Comparison of ENCODE assay signal across 8 cellular contexts in the genomic region with DNA sequence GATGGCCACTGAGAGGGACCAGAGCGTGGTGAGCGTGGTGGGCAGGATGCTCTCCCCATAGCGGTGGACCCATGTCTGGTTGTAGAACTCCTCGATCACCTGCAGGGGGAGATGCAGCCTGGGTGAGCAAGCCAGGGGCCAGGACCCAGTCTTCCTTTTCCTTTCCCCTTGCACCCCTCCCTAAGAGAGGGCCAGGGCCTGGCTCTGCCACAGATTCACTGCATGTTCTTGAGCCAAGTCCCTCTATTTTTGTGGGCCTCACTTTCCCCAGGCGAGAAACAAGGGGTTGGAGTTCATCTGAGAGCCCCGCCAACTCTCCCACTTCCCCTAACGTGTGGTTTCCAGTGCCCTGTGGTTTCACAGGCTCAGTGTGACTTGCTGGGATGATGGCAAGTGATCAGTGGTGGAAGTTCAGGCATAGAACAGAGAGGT. TPM values are rescaled to one million over a fixed set of nuclear protein-coding genes. Genes with fewer than 3 reads are reported as not detected.
A peak's percentile ranks its signal among the peaks of the same experiment; 100 is the strongest.
DNase-seq lines count a peak whose midpoint lies in the region; ATAC-seq and TF ChIP-seq lines count a peak whose summit lies in the region.

No MANE protein-coding gene starts in this region.

- peak; percentile 70 for TF ChIP-seq CTCF in CD4-positive, alpha-beta T cell (IDR thresholded peaks at IDR 0.05)
- TF ChIP-seq CTCF in heart left ventricle (IDR thresholded peaks at IDR 0.05) (peak in 11 of 12 donors; percentile 27 to 58 (median 49)), spleen (IDR thresholded peaks at IDR 0.05 in 8 of 11, conservative IDR thresholded peaks at IDR 0.05 in 3 of 11) (peak; percentile 54 to 81 (median 70)), gastrocnemius medialis (IDR thresholded peaks at IDR 0.05 in 4 of 5, conservative IDR thresholded peaks at IDR 0.05 in 1 of 5) (peak in 2 of 5 experiments; percentile 7 to 29)

- peak overlapping the region; percentile 91 for H3K27ac Mint-ChIP-seq in CD4-positive, alpha-beta T cell

- H3K9me3 ChIP-seq in CD4-positive, alpha-beta T cell (ENCODE audit: control insufficient read depth, low read length): no peaks in the 10 kb centered on the region
- no peaks in the 10 kb centered on the region for H3K9me3 ChIP-seq in heart left ventricle
- no peaks in the 10 kb centered on the region for H3K9me3 ChIP-seq in spleen
- no peaks in the 10 kb centered on the region for H3K9me3 ChIP-seq in gastrocnemius medialis

- peak; percentile 30 to 61 (median 42) for DNase-seq in CD4-positive, alpha-beta T cell
- DNase-seq in H7: peak; percentile 96
- peak; percentile 43 for DNase-seq in RPMI7951 (ENCODE audit: low read depth)
- DNase-seq in activated naive CD4-positive, alpha-beta T cell treated with anti-CD3 and anti-CD28 coated beads, Interleukin-2, amount 50 U/mL, for 16 hours: peak; percentile 43
- no peak for DNase-seq in heart left ventricle
- peak; percentile 88 for DNase-seq in spleen
- DNase-seq in gastrocnemius medialis: no peak

- no peak overlapping the region for H3K4me3 ChIP-seq in H7 (ENCODE audit: insufficient read depth, low read depth, low read length)
- H3K4me3 ChIP-seq in heart left ventricle: peak overlapping the region in 1 of 12 donors; percentile 12
- H3K4me3 ChIP-seq in spleen: peak overlapping the region in 2 of 8 donors; percentile 4 to 60
- H3K4me3 ChIP-seq in gastrocnemius medialis: no peak overlapping the region

- H3K27me3 ChIP-seq in CD4-positive, alpha-beta T cell (ENCODE audit: control insufficient read depth, insufficient read depth, low read length): no peaks in the 10 kb centered on the region
- H3K27me3 ChIP-seq in H7 (ENCODE audit: control insufficient read depth, insufficient read depth, low read length) (no peaks in the 10 kb centered on the region), heart left ventricle (no peaks in the 10 kb centered on the region), spleen (replicated peaks in 1 of 7) (no peaks in the 10 kb centered on the region), gastrocnemius medialis (no peaks in the 10 kb centered on the region)

- peaks cover 74% of the 10 kb centered on the region for H3K36me3 Mint-ChIP-seq in CD4-positive, alpha-beta T cell (ENCODE audit: low read depth)

- H3K36me3 ChIP-seq in H7 (replicated peaks; ENCODE audit: control insufficient read depth, insufficient read depth, low read length) (peaks cover 71% of the 10 kb centered on the region), heart left ventricle (peaks cover 0 to 46% (median 37%) of the 10 kb centered on the region in 9 donors), spleen (peaks cover 0 to 56% (median 45%) of the 10 kb centered on the region in 6 donors), gastrocnemius medialis (no peaks in the 10 kb centered on the region)

- ATAC-seq in CD4-positive, alpha-beta T cell (ENCODE audit: poor library complexity): peak; percentile 52
- ATAC-seq in heart left ventricle: peak; percentile 18 to 70 (median 60)
- no peak for ATAC-seq in gastrocnemius medialis
- ATAC-seq in GM18519 (IDR thresholded peaks at IDR 0.05; ENCODE audit: low FRiP score, unreplicated experiment): no peak

- intact Hi-C loops in CD4-positive, alpha-beta T cell (cut with DNase I, micrococcal nuclease): loop anchor here in 1 of 2 experiments (10.0 kb wide), 1 partner anchor 476 kb away; a partner anchor contains a TSS
- intact Hi-C loops in heart left ventricle (cut with DNase I): no loop called here
- intact Hi-C loops in spleen (cut with DNase I; ENCODE audit: low total_unique reads): no loop called here
- intact Hi-C loops in gastrocnemius medialis (cut with DNase I; ENCODE audit: low total_unique reads): no loop called here

- CTCF ChIA-PET in CD4-positive, alpha-beta T cell (lab: Charles Lee): interaction anchor here (0.7 to 2.0 kb wide), 5 partner anchors 8 to 142 kb away, joined by 3 to 9 read pairs (median 4); a partner anchor contains a TSS

- POLR2A ChIA-PET in CD4-positive, alpha-beta T cell (lab: Charles Lee): interaction anchor here (1.4 to 2.4 kb wide), 5 partner anchors 8 to 27 kb away, joined by 5 to 34 read pairs (median 15); a partner anchor contains a TSS

- H3K4me1 ChIP-seq in heart left ventricle (peaks cover 0 to 54% (median 5%) of the 10 kb centered on the region in 12 donors), spleen (peaks cover 45 to 77% (median 63%) of the 10 kb centered on the region in 6 donors), gastrocnemius medialis (no peaks in the 10 kb centered on the region)

- in situ Hi-C loops in gastrocnemius medialis (cut with MboI; ENCODE audit: low sequenced_read_pairs in 4 of 4): no loop called here

- H3K27me3 Mint-ChIP-seq in CD4-positive, alpha-beta T cell: no peaks in the 10 kb centered on the region

- 62 to 76% (median 72%) methylated on average over 7 of the region's 7 CpGs for WGBS in heart left ventricle, 4 donors
- WGBS in spleen, 5 donors: 34 to 70% (median 43%) methylated on average over 5 to 7 of the region's 7 CpGs

- peak overlapping the region; percentile 53 for H3K4me3 Mint-ChIP-seq in CD4-positive, alpha-beta T cell

- H3K27ac ChIP-seq in CD4-positive, alpha-beta T cell (ENCODE audit: low read depth, low read length): peak overlapping the region; percentile 82
- H3K27ac ChIP-seq in heart left ventricle: peak overlapping the region in 2 of 12 donors; percentile 50 to 94
- H3K27ac ChIP-seq in spleen: peak overlapping the region; percentile 68 to 97 (median 92)
- H3K27ac ChIP-seq in gastrocnemius medialis: no peak overlapping the region

- no peaks in the 10 kb centered on the region for H3K9me3 Mint-ChIP-seq in CD4-positive, alpha-beta T cell

- TF ChIP-seq POLR2A in heart left ventricle (IDR thresholded peaks at IDR 0.05): no peak
- TF ChIP-seq POLR2A in spleen (IDR thresholded peaks at IDR 0.05): peak in 1 of 3 donors; percentile 6
- no peak for TF ChIP-seq POLR2A in gastrocnemius medialis (IDR thresholded peaks at IDR 0.05)

- peaks cover 71% of the 10 kb centered on the region for H3K4me1 Mint-ChIP-seq in CD4-positive, alpha-beta T cell (ENCODE audit: low read depth)

RNA-seq across cellular contexts. Expression of a gene that starts 27.5 kb away (rescaled TPM):
- 10 to 100 TPM; 78.6 to 80.9 TPM for total RNA-seq in CD4-positive, alpha-beta T cell
- 90.9 and 93.7 TPM in 2 replicates for total RNA-seq in H7 (2014; rRNA removed; shearing (Covaris generic))
- 192 and 248 TPM in 2 replicates for total RNA-seq in RPMI7951 (2014; rRNA removed; shearing (Covaris generic))
- 10 to 100 TPM; 19.0 to 88.1 (median 29.9) TPM for total RNA-seq in heart left ventricle
- 100 to 1,000 TPM in 1 of 2 donors, 10 to 100 TPM in 1; 10.6 to 196 TPM for polyA plus RNA-seq in heart left ventricle
- total RNA-seq in spleen: 100 to 1,000 TPM in 3 of 7 donors, 10 to 100 TPM in 4; 26.2 to 142 (median 83.1) TPM
- polyA plus RNA-seq in spleen: 10 to 100 TPM; 18.3 to 31.0 (median 19.5) TPM
- 10 to 100 TPM in 2 of 4 donors, 1 to 10 TPM in 2; 6.3 to 16.1 (median 9.4) TPM for total RNA-seq in gastrocnemius medialis

Comparison
In these comparisons a context has a peak if more than half of its experiments do, and no peak if none do; other contexts are left out.
1. ATAC-seq: peak in CD4-positive, alpha-beta T cell (single experiment) and heart left ventricle (4 of 4); none in gastrocnemius medialis (0 of 2) and GM18519 (single experiment).
2. DNase-seq: peak in CD4-positive, alpha-beta T cell (10 of 10), H7 (single experiment), RPMI7951 (single experiment), activated naive CD4-positive, alpha-beta T cell treated with anti-CD3 and anti-CD28 coated beads, Interleukin-2, amount 50 U/mL, for 16 hours (single experiment) and spleen (single experiment); none in heart left ventricle (0 of 5) and gastrocnemius medialis (0 of 2).
3. H3K27ac ChIP-seq: peak in CD4-positive, alpha-beta T cell (single experiment) and spleen (8 of 8); none in gastrocnemius medialis (0 of 4).